Comparison of ENCODE assay signal across 8 cellular contexts in the genomic region with DNA sequence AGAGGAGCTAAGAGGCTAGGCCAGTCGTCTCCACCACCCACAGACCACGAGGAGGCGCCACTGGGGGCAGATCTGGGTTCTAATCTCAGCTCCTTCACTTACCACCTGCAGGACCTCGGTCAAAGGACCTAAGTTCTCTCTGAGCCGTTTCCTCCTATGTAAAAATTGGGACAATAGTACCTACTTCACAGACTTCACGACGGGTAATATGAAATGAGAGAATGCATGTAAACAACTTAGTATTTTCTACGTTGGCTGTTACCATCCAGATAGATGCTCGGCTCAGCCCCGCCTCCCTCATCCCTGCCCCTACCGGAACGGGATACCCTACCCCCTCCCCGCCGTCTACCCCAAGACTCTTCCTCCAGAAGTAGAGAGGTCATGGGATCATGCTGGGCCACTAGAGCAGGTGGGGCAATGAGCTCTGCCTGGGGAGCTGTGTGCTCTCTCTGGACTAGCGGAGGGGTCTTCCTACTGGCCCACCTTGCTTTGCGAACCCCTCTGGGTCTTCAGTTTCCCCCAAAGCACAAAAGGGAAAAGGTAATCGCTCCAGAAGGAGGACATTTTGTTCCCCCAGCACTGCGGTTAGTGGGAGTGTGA. TPM values are rescaled to one million over a fixed set of nuclear protein-coding genes. Genes with fewer than 3 reads are reported as not detected.
A peak's percentile ranks its signal among the peaks of the same experiment; 100 is the strongest.
DNase-seq lines count a peak whose midpoint lies in the region; ATAC-seq and TF ChIP-seq lines count a peak whose summit lies in the region.

No MANE protein-coding gene starts in this region.

- H3K36me3 Mint-ChIP-seq in naive thymus-derived CD4-positive, alpha-beta T cell, result peaks cover 4 to 24% (median 5%) of the 10 kb centered on the region in 5 donors

- CTCF ChIA-PET in naive thymus-derived CD4-positive, alpha-beta T cell (lab: Charles Lee), result interaction anchor here (0.6 to 7.6 kb wide), 18 partner anchors 9 to 144 kb away, joined by 3 to 82 read pairs (median 5); partner anchors contain the start of gene RNF14

- TF ChIP-seq CTCF in GM06990 (IDR thresholded peaks at IDR 0.05; ENCODE audit: insufficient read depth, low read length, poor library complexity, severe bottlenecking), result peak; percentile 41

- H3K36me3 ChIP-seq in GM06990 (ENCODE audit: control insufficient read depth, insufficient read depth, low read length), result no peaks in the 10 kb centered on the region
- H3K36me3 ChIP-seq in naive thymus-derived CD4-positive, alpha-beta T cell (ENCODE audit: control insufficient read depth in 2 of 3, insufficient read depth in 3 of 3, low read length in 3 of 3), result peaks cover 0 to 6% (median 0%) of the 10 kb centered on the region in 3 experiments

- POLR2A ChIA-PET in naive thymus-derived CD4-positive, alpha-beta T cell (lab: Charles Lee), result interaction anchor here (0.6 to 7.0 kb wide), 21 partner anchors 8 to 131 kb away, joined by 3 to 80 read pairs (median 3); partner anchors contain the start of genes NDFIP1 and RNF14

- H3K9me3 ChIP-seq in naive thymus-derived CD4-positive, alpha-beta T cell (ENCODE audit: control insufficient read depth in 2 of 3, low read length in 3 of 3), result no peaks in the 10 kb centered on the region

- intact Hi-C loops in naive thymus-derived CD4-positive, alpha-beta T cell (cut with micrococcal nuclease), result loop anchor here (1.0 to 10.0 kb wide), 6 partner anchors 90 to 993 kb away; partner anchors contain the start of gene DELE1 (in 1 of the 2)

- peak overlapping the region; percentile 76 for H3K27ac ChIP-seq in naive thymus-derived CD4-positive, alpha-beta T cell (ENCODE audit: low read depth, low read length)

- ATAC-seq in esophagus mucosa (peak; percentile 17), HG03280 (IDR thresholded peaks at IDR 0.05; ENCODE audit: unreplicated experiment) (no peak), HG03342 (IDR thresholded peaks at IDR 0.05; ENCODE audit: unreplicated experiment) (no peak)
- peak; percentile 10 for ATAC-seq in naive thymus-derived CD4-positive, alpha-beta T cell

- peaks cover 40 to 86% (median 80%) of the 10 kb centered on the region in 7 donors for H3K4me1 Mint-ChIP-seq in naive thymus-derived CD4-positive, alpha-beta T cell

- DNase-seq in GM06990 (ENCODE audit: extremely low read depth, insufficient read length), result no peak
- peak; percentile 2 for DNase-seq in NCI-H345 treated with DMSO at 0.1 percent for 48 hours (lab: John Stamatoyannopoulos, UW; ENCODE audit: unreplicated experiment)
- peak; percentile 53 for DNase-seq in activated T-cell treated with anti-CD3 and anti-CD28 coated beads for 24 hours (ENCODE audit: low read depth)
- DNase-seq in naive thymus-derived CD4-positive, alpha-beta T cell, result peak in 5 of 9 donors; percentile 25 to 69 (median 29)
- peak; percentile 68 for DNase-seq in superior temporal gyrus (ENCODE audit: extremely low spot score)

- peaks cover 0 to 3% (median 0%) of the 10 kb centered on the region in 11 donors for H3K9me3 Mint-ChIP-seq in naive thymus-derived CD4-positive, alpha-beta T cell

- H3K27ac Mint-ChIP-seq in naive thymus-derived CD4-positive, alpha-beta T cell, result peak overlapping the region; percentile 86 to 90 (median 88)

- no peaks in the 10 kb centered on the region for H3K27me3 Mint-ChIP-seq in naive thymus-derived CD4-positive, alpha-beta T cell

- H3K4me3 Mint-ChIP-seq in naive thymus-derived CD4-positive, alpha-beta T cell, result peak overlapping the region; percentile 76 to 93 (median 87)

- peak overlapping the region; percentile 60 for H3K4me3 ChIP-seq in GM06990 (replicated peaks; ENCODE audit: low read depth, low read length)
- peak overlapping the region; percentile 68 for H3K4me3 ChIP-seq in naive thymus-derived CD4-positive, alpha-beta T cell (ENCODE audit: low read length)

- H3K27me3 ChIP-seq in GM06990 (replicated peaks; ENCODE audit: control insufficient read depth, insufficient read depth, low read length), result no peaks in the 10 kb centered on the region
- no peaks in the 10 kb centered on the region for H3K27me3 ChIP-seq in naive thymus-derived CD4-positive, alpha-beta T cell (ENCODE audit: control insufficient read depth in 2 of 2, insufficient read depth in 2 of 2, low read length in 2 of 2)

- peaks cover 41 to 56% of the 10 kb centered on the region in 2 donors for H3K4me1 ChIP-seq in naive thymus-derived CD4-positive, alpha-beta T cell (ENCODE audit: control insufficient read depth in 2 of 2, insufficient read depth in 2 of 2, low read length in 2 of 2)

RNA-seq across cellular contexts. Expression of gene GNPDA1, which starts 0.5 kb away (rescaled TPM):
- total RNA-seq in esophagus mucosa, result 12.9 TPM
- 10 to 100 TPM; 13.3 to 60.4 (median 26.4) TPM for total RNA-seq in naive thymus-derived CD4-positive, alpha-beta T cell
- polyA plus RNA-seq in naive thymus-derived CD4-positive, alpha-beta T cell, result 10 to 100 TPM; 37.9 to 47.7 TPM

RNA-seq across cellular contexts. Expression of gene RNF14, which starts 43.4 kb away (rescaled TPM):
- total RNA-seq in esophagus mucosa, result 30.3 TPM
- 10 to 100 TPM; 14.7 to 32.0 (median 24.8) TPM for total RNA-seq in naive thymus-derived CD4-positive, alpha-beta T cell
- 10 to 100 TPM; 33.0 to 40.2 TPM for polyA plus RNA-seq in naive thymus-derived CD4-positive, alpha-beta T cell

RNA-seq across cellular contexts. Expression of gene PCDH12, which starts 54.3 kb away (rescaled TPM):
- 0.40 TPM for total RNA-seq in esophagus mucosa
- total RNA-seq in naive thymus-derived CD4-positive, alpha-beta T cell, result 1 to 10 TPM in 1 of 5 experiments, under 1 TPM in 1, not detected in 3; 0.78 to 1.5 TPM
- under 1 TPM; 0.11 to 0.29 TPM for polyA plus RNA-seq in naive thymus-derived CD4-positive, alpha-beta T cell

Comparison
In these comparisons a context has a peak if more than half of its experiments do, and no peak if none do; other contexts are left out.
1. ATAC-seq: peak in esophagus mucosa (single experiment) and naive thymus-derived CD4-positive, alpha-beta T cell (single experiment); none in HG03280 (single experiment) and HG03342 (single experiment).